In the genomic region with DNA sequence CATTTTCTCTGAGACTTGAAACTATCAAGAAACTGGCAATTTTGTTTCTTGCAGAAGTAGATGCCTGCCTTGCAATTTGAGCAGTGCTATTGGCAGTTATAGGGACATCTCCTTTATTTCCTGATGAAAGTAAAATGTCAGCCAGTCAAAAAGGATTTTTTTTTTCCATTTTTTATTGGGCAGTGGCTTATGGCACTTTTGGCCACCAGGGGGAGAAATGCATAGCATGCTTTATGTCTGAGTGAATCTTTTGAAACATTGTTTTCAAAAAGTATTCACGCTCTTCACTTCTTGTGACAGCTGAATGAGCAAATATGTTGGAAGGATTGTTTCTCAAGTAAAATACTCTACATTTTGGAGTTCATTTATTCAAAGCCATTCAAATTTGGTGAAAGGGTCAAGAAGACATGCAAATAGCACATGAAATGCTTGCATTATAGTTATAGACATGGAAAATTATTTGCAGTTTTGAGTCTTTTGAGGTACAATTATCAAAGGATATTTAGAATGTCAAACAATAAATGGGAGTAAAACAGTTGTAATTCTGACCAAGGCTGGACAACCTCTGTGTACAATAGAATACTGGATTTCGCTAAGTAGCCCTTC, we compare ENCODE assay signal across 8 cellular contexts.
DNase-seq lines count a peak whose midpoint lies in the region; ATAC-seq and TF ChIP-seq lines count a peak whose summit lies in the region.

No MANE protein-coding gene starts in this region.

- no peak overlapping the region for H3K4me3 Mint-ChIP-seq in GM23338

- peaks cover 16% of the 10 kb centered on the region; the same call in 2 of the 3 replicates for H3K9me3 Mint-ChIP-seq in GM23338

- H3K36me3 ChIP-seq in BE2C (no peaks in the 10 kb centered on the region), GM23338 (ENCODE audit: insufficient read depth) (peaks cover 8% of the 10 kb centered on the region), sigmoid colon (no peaks in the 10 kb centered on the region)

- no peaks in the 10 kb centered on the region for H3K9me2 ChIP-seq in GM23338 (ENCODE audit: insufficient read depth)

- peaks cover 3% of the 10 kb centered on the region; the same call in 2 of the 3 replicates for H3K36me3 Mint-ChIP-seq in GM23338 (ENCODE audit: low read depth)

- no peaks in the 10 kb centered on the region for H3F3A ChIP-seq in GM23338 (replicated peaks; ENCODE audit: low read depth)

- TF ChIP-seq CTCF in BE2C (IDR thresholded peaks at IDR 0.05; ENCODE audit: low read depth, low read length) (peak; percentile 68), GM23338 (conservative IDR thresholded peaks at IDR 0.05; ENCODE audit: low read depth in 2 of 2) (peak; percentile 73 to 98), sigmoid colon (IDR thresholded peaks at IDR 0.05) (peak in 2 of 4 experiments; percentile 19 to 28)

- no peak overlapping the region for H3K4me2 ChIP-seq in GM23338

- TF ChIP-seq POLR2A in sigmoid colon (IDR thresholded peaks at IDR 0.05), result no peak

- H3K27ac ChIP-seq in GM23338 (ENCODE audit: low read depth), result no peak overlapping the region
- no peak overlapping the region for H3K27ac ChIP-seq in sigmoid colon

- H3K79me2 ChIP-seq in GM23338 (replicated peaks; ENCODE audit: insufficient read depth), result no peaks in the 10 kb centered on the region

- intact Hi-C loops in sigmoid colon (cut with DNase I), result no loop called here

- no peaks in the 10 kb centered on the region for H3K4me1 Mint-ChIP-seq in GM23338

- H3K27me3 ChIP-seq in BE2C (no peaks in the 10 kb centered on the region), GM23338 (ENCODE audit: insufficient read depth) (no peaks in the 10 kb centered on the region), sigmoid colon (no peaks in the 10 kb centered on the region)

- TF ChIP-seq EP300 in sigmoid colon (IDR thresholded peaks at IDR 0.05), result no peak

- H3K9me3 ChIP-seq in BE2C, result no peaks in the 10 kb centered on the region
- H3K9me3 ChIP-seq in sigmoid colon, result peaks cover 0 to 6% (median 0%) of the 10 kb centered on the region in 4 donors

- H3K4me3 ChIP-seq in BE2C (ENCODE audit: low read depth, low read length) (no peak overlapping the region), GM23338 (no peak overlapping the region), sigmoid colon (no peak overlapping the region)

- ATAC-seq in GM23338, result no peak

- no peaks in the 10 kb centered on the region for H4K20me1 ChIP-seq in GM23338 (replicated peaks; ENCODE audit: insufficient read depth)

- peak; percentile 40 for DNase-seq in BE2C
- DNase-seq in GM23338 (ENCODE audit: low spot score), result peak; percentile 72
- DNase-seq in RPMI7951 (ENCODE audit: low read depth), result peak; percentile 32
- DNase-seq in foreskin melanocyte, result peak; percentile 54
- peak; percentile 44 for DNase-seq in superior temporal gyrus (ENCODE audit: extremely low spot score)
- no peak for DNase-seq in activated gamma-delta T cell treated with Interleukin-2 at 50 U/mL for 16 hours
- DNase-seq in sigmoid colon, result no peak
- no peak for DNase-seq in T-helper 1 cell

- WGBS in sigmoid colon, 2 donors, result 60 to 74% methylated on average over 2 of the region's 2 CpGs

- no peaks in the 10 kb centered on the region for H3K27me3 Mint-ChIP-seq in GM23338 (ENCODE audit: insufficient read depth, low read depth, poor library complexity)

- H3K4me1 ChIP-seq in BE2C (no peaks in the 10 kb centered on the region), GM23338 (ENCODE audit: insufficient read depth) (no peaks in the 10 kb centered on the region), sigmoid colon (no peaks in the 10 kb centered on the region)

- H3K27ac Mint-ChIP-seq in GM23338, result no peak overlapping the region

- H2AFZ ChIP-seq in GM23338, result no peak overlapping the region

TF ChIP-seq in GM23338, 12 proteins besides CTCF, POLR2A, EP300 and RAD21 (continues in another document):
- TF ChIP-seq CREB1 (CRISPR knock-in tag; IDR thresholded peaks at IDR 0.05; ENCODE audit: low read depth) (no peak), STAT1 (IDR thresholded peaks at IDR 0.05; ENCODE audit: unreplicated experiment) (no peak), EZH2phosphoT487 (IDR thresholded peaks at IDR 0.05; ENCODE audit: unreplicated experiment) (no peak), JUNB (IDR thresholded peaks at IDR 0.05; ENCODE audit: unreplicated experiment) (no peak), ZNF331 (CRISPR knock-in tag; IDR thresholded peaks at IDR 0.05; ENCODE audit: low read depth) (no peak)
- TF ChIP-seq, protein P1, sequence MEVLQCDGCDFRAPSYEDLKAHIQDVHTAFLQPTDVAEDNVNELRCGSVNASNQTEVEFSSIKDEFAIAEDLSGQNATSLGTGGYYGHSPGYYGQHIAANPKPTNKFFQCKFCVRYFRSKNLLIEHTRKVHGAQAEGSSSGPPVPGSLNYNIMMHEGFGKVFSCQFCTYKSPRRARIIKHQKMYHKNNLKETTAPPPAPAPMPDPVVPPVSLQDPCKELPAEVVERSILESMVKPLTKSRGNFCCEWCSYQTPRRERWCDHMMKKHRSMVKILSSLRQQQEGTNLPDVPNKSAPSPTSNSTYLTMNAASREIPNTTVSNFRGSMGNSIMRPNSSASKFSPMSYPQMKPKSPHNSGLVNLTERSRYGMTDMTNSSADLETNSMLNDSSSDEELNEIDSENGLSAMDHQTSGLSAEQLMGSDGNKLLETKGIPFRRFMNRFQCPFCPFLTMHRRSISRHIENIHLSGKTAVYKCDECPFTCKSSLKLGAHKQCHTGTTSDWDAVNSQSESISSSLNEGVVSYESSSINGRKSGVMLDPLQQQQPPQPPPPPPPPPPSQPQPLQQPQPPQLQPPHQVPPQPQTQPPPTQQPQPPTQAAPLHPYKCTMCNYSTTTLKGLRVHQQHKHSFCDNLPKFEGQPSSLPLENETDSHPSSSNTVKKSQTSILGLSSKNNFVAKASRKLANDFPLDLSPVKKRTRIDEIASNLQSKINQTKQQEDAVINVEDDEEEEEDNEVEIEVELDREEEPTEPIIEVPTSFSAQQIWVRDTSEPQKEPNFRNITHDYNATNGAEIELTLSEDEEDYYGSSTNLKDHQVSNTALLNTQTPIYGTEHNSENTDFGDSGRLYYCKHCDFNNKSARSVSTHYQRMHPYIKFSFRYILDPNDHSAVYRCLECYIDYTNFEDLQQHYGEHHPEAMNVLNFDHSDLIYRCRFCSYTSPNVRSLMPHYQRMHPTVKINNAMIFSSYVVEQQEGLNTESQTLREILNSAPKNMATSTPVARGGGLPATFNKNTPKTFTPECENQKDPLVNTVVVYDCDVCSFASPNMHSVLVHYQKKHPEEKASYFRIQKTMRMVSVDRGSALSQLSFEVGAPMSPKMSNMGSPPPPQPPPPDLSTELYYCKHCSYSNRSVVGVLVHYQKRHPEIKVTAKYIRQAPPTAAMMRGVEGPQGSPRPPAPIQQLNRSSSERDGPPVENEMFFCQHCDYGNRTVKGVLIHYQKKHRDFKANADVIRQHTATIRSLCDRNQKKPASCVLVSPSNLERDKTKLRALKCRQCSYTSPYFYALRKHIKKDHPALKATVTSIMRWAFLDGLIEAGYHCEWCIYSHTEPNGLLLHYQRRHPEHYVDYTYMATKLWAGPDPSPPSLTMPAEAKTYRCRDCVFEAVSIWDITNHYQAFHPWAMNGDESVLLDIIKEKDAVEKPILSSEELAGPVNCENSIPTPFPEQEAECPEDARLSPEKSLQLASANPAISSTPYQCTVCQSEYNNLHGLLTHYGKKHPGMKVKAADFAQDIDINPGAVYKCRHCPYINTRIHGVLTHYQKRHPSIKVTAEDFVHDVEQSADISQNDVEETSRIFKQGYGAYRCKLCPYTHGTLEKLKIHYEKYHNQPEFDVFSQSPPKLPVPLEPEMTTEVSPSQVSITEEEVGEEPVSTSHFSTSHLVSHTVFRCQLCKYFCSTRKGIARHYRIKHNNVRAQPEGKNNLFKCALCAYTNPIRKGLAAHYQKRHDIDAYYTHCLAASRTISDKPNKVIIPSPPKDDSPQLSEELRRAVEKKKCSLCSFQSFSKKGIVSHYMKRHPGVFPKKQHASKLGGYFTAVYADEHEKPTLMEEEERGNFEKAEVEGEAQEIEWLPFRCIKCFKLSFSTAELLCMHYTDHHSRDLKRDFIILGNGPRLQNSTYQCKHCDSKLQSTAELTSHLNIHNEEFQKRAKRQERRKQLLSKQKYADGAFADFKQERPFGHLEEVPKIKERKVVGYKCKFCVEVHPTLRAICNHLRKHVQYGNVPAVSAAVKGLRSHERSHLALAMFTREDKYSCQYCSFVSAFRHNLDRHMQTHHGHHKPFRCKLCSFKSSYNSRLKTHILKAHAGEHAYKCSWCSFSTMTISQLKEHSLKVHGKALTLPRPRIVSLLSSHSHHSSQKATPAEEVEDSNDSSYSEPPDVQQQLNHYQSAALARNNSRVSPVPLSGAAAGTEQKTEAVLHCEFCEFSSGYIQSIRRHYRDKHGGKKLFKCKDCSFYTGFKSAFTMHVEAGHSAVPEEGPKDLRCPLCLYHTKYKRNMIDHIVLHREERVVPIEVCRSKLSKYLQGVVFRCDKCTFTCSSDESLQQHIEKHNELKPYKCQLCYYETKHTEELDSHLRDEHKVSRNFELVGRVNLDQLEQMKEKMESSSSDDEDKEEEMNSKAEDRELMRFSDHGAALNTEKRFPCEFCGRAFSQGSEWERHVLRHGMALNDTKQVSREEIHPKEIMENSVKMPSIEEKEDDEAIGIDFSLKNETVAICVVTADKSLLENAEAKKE (CRISPR knock-in tag; IDR thresholded peaks at IDR 0.05), result no peak
- TF ChIP-seq, protein P2, sequence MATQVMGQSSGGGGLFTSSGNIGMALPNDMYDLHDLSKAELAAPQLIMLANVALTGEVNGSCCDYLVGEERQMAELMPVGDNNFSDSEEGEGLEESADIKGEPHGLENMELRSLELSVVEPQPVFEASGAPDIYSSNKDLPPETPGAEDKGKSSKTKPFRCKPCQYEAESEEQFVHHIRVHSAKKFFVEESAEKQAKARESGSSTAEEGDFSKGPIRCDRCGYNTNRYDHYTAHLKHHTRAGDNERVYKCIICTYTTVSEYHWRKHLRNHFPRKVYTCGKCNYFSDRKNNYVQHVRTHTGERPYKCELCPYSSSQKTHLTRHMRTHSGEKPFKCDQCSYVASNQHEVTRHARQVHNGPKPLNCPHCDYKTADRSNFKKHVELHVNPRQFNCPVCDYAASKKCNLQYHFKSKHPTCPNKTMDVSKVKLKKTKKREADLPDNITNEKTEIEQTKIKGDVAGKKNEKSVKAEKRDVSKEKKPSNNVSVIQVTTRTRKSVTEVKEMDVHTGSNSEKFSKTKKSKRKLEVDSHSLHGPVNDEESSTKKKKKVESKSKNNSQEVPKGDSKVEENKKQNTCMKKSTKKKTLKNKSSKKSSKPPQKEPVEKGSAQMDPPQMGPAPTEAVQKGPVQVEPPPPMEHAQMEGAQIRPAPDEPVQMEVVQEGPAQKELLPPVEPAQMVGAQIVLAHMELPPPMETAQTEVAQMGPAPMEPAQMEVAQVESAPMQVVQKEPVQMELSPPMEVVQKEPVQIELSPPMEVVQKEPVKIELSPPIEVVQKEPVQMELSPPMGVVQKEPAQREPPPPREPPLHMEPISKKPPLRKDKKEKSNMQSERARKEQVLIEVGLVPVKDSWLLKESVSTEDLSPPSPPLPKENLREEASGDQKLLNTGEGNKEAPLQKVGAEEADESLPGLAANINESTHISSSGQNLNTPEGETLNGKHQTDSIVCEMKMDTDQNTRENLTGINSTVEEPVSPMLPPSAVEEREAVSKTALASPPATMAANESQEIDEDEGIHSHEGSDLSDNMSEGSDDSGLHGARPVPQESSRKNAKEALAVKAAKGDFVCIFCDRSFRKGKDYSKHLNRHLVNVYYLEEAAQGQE (IDR thresholded peaks at IDR 0.05; ENCODE audit: unreplicated experiment), result no peak

Comparison
In these comparisons a context has a peak if more than half of its experiments do, and no peak if none do; other contexts are left out.
1. DNase-seq: peak in BE2C (single experiment), GM23338 (single experiment), RPMI7951 (single experiment), foreskin melanocyte (single experiment) and superior temporal gyrus (single experiment); none in activated gamma-delta T cell treated with Interleukin-2 at 50 U/mL for 16 hours (single experiment), sigmoid colon (single experiment) and T-helper 1 cell (0 of 5).